Comparison of ENCODE assay signal across 20 cellular contexts in genomic region chr21:34560609-34561008, GRCh38. TPM values are rescaled to one million over a fixed set of nuclear protein-coding genes. Genes with fewer than 3 reads are reported as not detected.
A peak's percentile ranks its signal among the peaks of the same experiment; 100 is the strongest.
DNase-seq lines count a peak whose midpoint lies in the region; ATAC-seq and FAIRE-seq lines count a peak whose summit lies in the region.
"Had no signal": no experiment of that assay in that cellular context is flagged by ENCODE, and none has a peak within 500 bp of the region (broad histone marks: within the 10 kb centered on the region; RNA-seq: fewer than 3 reads in every experiment).

No MANE protein-coding gene starts in this region.

- no peak for ATAC-seq in GM21360 (IDR thresholded peaks at IDR 0.05; ENCODE audit: unreplicated experiment)
- ATAC-seq: A549; CD8-positive, alpha-beta T cell had no signal

- in situ Hi-C loops in SK-MEL-5 (cut with HindIII; ENCODE audit: low pct_unique_long_range_greater_than_20kb, low sequenced_read_pairs), result no loop called here

- peak; percentile 69 for FAIRE-seq in A204.1 (lab: Jason Lieb, UNC)
- FAIRE-seq: A549, G401.6, GM12891, GM19239 had no signal

- DNase-seq in COLO829 (ENCODE audit: low spot score) (peak; percentile 68), SK-MEL-5 (ENCODE audit: low read depth, low spot score) (peak; percentile 54), foreskin melanocyte (peak; percentile 89), DMS153 treated with DMSO at 0.1 percent for 48 hours (lab: John Stamatoyannopoulos, UW; ENCODE audit: unreplicated experiment) (no peak)
- DNase-seq in stimulated activated CD4-positive, alpha-beta T cell treated with anti-CD3 and anti-CD28 coated beads, Interleukin-2, amount 100 ng/mL, for 24 hours, result no peak
- DNase-seq: 8988T; AML-193; CD4-positive, alpha-beta T cell; CD8-positive, alpha-beta T cell; COR-L47; DMS 273 treated with DMSO at 0.1 percent for 48 hours; DMS153; DMS79 treated with DMSO at 0.1 percent for 48 hours; GF-D8 had no signal

RNA-seq across cellular contexts. Expression of gene KCNE1, which starts 48.6 kb away (rescaled TPM):
- not detected in 2 replicates for total RNA-seq in SK-MEL-5 (2014; rRNA removed; shearing (Covaris generic))
- polyA plus RNA-seq in SK-MEL-5 (2015; cell fraction: cytosol; rRNA removed), result not detected in 2 replicates
- 0.36 and 0.95 TPM in 2 replicates for polyA plus RNA-seq in SK-MEL-5 (2015; cell fraction: nucleus; rRNA removed)
- total RNA-seq: CD4-positive, alpha-beta T cell; CD8-positive, alpha-beta T cell had no signal

RNA-seq across cellular contexts. Expression of gene RCAN1, which starts 54.3 kb away (rescaled TPM):
- total RNA-seq in SK-MEL-5 (2014; rRNA removed; shearing (Covaris generic)), result 47.8 and 55.0 TPM in 2 replicates
- polyA plus RNA-seq in SK-MEL-5 (2015; cell fraction: cytosol; rRNA removed), result 72.1 and 78.8 TPM in 2 replicates
- 48.0 and 49.4 TPM in 2 replicates for polyA plus RNA-seq in SK-MEL-5 (2015; cell fraction: nucleus; rRNA removed)

Comparison
In these comparisons a context has a peak if more than half of its experiments do, and no peak if none do; other contexts are left out.
1. DNase-seq: peak in COLO829 (single experiment), SK-MEL-5 (single experiment) and foreskin melanocyte (single experiment); none in DMS153 treated with DMSO at 0.1 percent for 48 hours (single experiment) and stimulated activated CD4-positive, alpha-beta T cell treated with anti-CD3 and anti-CD28 coated beads, Interleukin-2, amount 100 ng/mL, for 24 hours (0 of 2).